In the genomic region with DNA sequence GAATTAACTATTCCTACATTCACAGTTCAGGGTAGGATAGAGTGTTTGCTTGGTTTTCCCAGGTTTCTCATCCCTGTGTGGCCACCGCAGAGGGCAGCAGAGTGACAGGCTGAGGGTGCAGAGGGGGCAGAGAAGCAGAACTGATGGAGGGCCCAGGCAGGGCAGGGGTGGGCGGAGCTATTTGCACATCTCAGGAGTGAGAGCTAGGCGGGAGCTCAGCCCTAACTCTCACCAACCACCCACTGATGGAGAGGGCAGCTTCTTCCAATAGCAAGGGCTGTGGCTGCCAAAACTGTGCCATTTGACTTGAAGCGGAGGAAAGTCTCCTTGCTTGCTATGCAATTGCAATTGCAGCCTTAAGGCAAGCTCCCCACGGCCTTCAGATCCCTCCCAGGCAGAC, we compare ENCODE assay signal across 8 cellular contexts. TPM values are rescaled to one million over a fixed set of nuclear protein-coding genes. Genes with fewer than 3 reads are reported as not detected.
DNase-seq lines count a peak whose midpoint lies in the region; ATAC-seq, FAIRE-seq and TF ChIP-seq lines count a peak whose summit lies in the region.

No MANE protein-coding gene starts in this region.

- intact Hi-C loops in Right ventricle myocardium superior (cut with DNase I): no loop called here

- no peak overlapping the region for H3K4me3 Mint-ChIP-seq in activated naive CD8-positive, alpha-beta T cell treated with anti-CD3 and anti-CD28 coated beads, Interleukin-2, amount 10 ng/mL, durations not matched to agents 7 days and 5 days

- H3K9me3 Mint-ChIP-seq in activated naive CD8-positive, alpha-beta T cell treated with anti-CD3 and anti-CD28 coated beads, Interleukin-2, amount 10 ng/mL, durations not matched to agents 7 days and 5 days: no peaks in the 10 kb centered on the region

- H3K4me1 Mint-ChIP-seq in activated naive CD8-positive, alpha-beta T cell treated with anti-CD3 and anti-CD28 coated beads, Interleukin-2, amount 10 ng/mL, durations not matched to agents 7 days and 5 days: peaks cover 24% of the 10 kb centered on the region

- FAIRE-seq in H54 (lab: Jason Lieb, UNC): no peak

- peak; percentile 39 for TF ChIP-seq CTCF in retinal pigment epithelial cell (conservative IDR thresholded peaks at IDR 0.05; ENCODE audit: low read depth, low read length)

- DNase-seq in NCI-H1436 (lab: John Stamatoyannopoulos, UW): peak; percentile 23
- DNase-seq in NCI-H1436 treated with DMSO at 0.1 percent for 48 hours (lab: John Stamatoyannopoulos, UW): no peak
- DNase-seq in activated naive CD8-positive, alpha-beta T cell treated with anti-CD3 and anti-CD28 coated beads, Interleukin-2, amount 10 ng/mL, durations not matched to agents 7 days and 5 days: no peak
- DNase-seq in retinal pigment epithelial cell (ENCODE audit: low read depth): no peak
- no peak for DNase-seq in H54 (ENCODE audit: insufficient read length, low spot score)
- DNase-seq in Right ventricle myocardium superior: no peak
- no peak for DNase-seq in cortex of kidney (lab: John Stamatoyannopoulos, UW)

- peak; percentile 55 for ATAC-seq in HG03469 (IDR thresholded peaks at IDR 0.05; ENCODE audit: unreplicated experiment)
- ATAC-seq in activated naive CD8-positive, alpha-beta T cell treated with anti-CD3 and anti-CD28 coated beads, Interleukin-2, amount 10 ng/mL, durations not matched to agents 7 days and 5 days (ENCODE audit: low read depth): peak; percentile 64
- ATAC-seq in Right ventricle myocardium superior (ENCODE audit: poor library complexity): no peak

- no peaks in the 10 kb centered on the region for H3K27me3 Mint-ChIP-seq in activated naive CD8-positive, alpha-beta T cell treated with anti-CD3 and anti-CD28 coated beads, Interleukin-2, amount 10 ng/mL, durations not matched to agents 7 days and 5 days

- peaks cover 32% of the 10 kb centered on the region for H3K36me3 Mint-ChIP-seq in activated naive CD8-positive, alpha-beta T cell treated with anti-CD3 and anti-CD28 coated beads, Interleukin-2, amount 10 ng/mL, durations not matched to agents 7 days and 5 days

- peak overlapping the region; percentile 17 for H3K27ac Mint-ChIP-seq in activated naive CD8-positive, alpha-beta T cell treated with anti-CD3 and anti-CD28 coated beads, Interleukin-2, amount 10 ng/mL, durations not matched to agents 7 days and 5 days

- POLR2A ChIA-PET in activated naive CD8-positive, alpha-beta T cell treated with anti-CD3 and anti-CD28 coated beads, Interleukin-2, amount 10 ng/mL, durations not matched to agents 7 days and 5 days (lab: Charles Lee): interaction anchor here (0.5 to 1.5 kb wide), 5 partner anchors 9 to 59 kb away, joined by 3 to 7 read pairs (median 3); a partner anchor contains a TSS

- no peak for TF ChIP-seq POLR2A in H54 (IDR thresholded peaks at IDR 0.05; ENCODE audit: low read depth, low read length)

- no peak overlapping the region for H3K4me3 ChIP-seq in retinal pigment epithelial cell (ENCODE audit: low read length)

RNA-seq across cellular contexts. Expression of a gene that starts 12.0 kb away (rescaled TPM):
- 100 to 1,000 TPM; 117 to 118 TPM for total RNA-seq in activated naive CD8-positive, alpha-beta T cell treated with anti-CD3 and anti-CD28 coated beads, Interleukin-2, amount 10 ng/mL, durations not matched to agents 7 days and 5 days
- total RNA-seq in Right ventricle myocardium superior: 62.8 TPM
